ENCODE assay signal across 7 cellular contexts in the genomic region with DNA sequence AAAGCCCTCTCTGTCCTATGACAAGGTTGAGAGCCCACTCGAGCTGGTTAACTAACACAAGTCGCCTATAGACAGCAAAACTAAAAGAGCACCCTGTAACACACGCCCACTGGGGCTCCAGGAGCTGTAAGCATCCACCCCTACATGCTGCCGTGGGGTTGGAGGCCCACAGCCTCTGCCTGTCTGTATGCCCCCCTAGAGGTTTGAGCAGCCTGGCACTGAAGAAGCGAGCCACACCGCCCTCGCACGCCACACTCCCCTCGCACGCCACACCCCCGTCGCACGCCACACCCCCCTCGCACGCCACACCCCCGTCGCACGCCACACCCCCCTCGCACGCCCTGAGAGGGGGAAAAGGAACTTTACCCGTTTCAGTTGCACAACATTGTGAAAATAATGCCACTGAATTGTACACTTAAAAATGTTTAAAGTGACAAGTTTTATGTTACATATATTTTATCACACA. TPM values are rescaled to one million over a fixed set of nuclear protein-coding genes. Genes with fewer than 3 reads are reported as not detected.
DNase-seq lines count a peak whose midpoint lies in the region; ATAC-seq, FAIRE-seq and TF ChIP-seq lines count a peak whose summit lies in the region.

No MANE protein-coding gene starts in this region.

- H3K27me3 Mint-ChIP-seq in glutamatergic neuron (ENCODE audit: unreplicated experiment) (peaks cover 5% of the 10 kb centered on the region), progenitor cell of endocrine pancreas (peaks cover 25% of the 10 kb centered on the region)

- ATAC-seq in upper lobe of left lung (ENCODE audit: low FRiP score in 2 of 2) = peak; percentile 94 to 99

- TF ChIP-seq POLR2A in GM12892 (IDR thresholded peaks at IDR 0.05; ENCODE audit: low read depth, low read length) (no peak), upper lobe of left lung (IDR thresholded peaks at IDR 0.05) (no peak)

- no peaks in the 10 kb centered on the region for H3K36me3 ChIP-seq in HUES64 (ENCODE audit: insufficient read depth, low read length)
- H3K36me3 ChIP-seq in SJCRH30 = no peaks in the 10 kb centered on the region
- H3K36me3 ChIP-seq in upper lobe of left lung = no peaks in the 10 kb centered on the region

- H3K9ac ChIP-seq in HUES64 (ENCODE audit: low read depth, low read length) = no peak overlapping the region

- DNase-seq in GM12892 (ENCODE audit: insufficient read length) (peak; percentile 70), SJCRH30 (peak; percentile 68 to 71), glutamatergic neuron (peak; percentile 46), progenitor cell of endocrine pancreas (ENCODE audit: low spot score, unreplicated experiment) (peak; percentile 26), upper lobe of left lung (peak; percentile 78 to 94)
- DNase-seq in activated naive CD4-positive, alpha-beta T cell (lab: John Stamatoyannopoulos, UW) = peak; percentile 16 to 74 (median 60)

- H3K9me3 ChIP-seq in HUES64 (ENCODE audit: insufficient read depth, low read depth, low read length) (no peaks in the 10 kb centered on the region), SJCRH30 (replicated peaks) (no peaks in the 10 kb centered on the region; the same call in none of the 2 replicates), upper lobe of left lung (no peaks in the 10 kb centered on the region)

- H3K27ac Mint-ChIP-seq in glutamatergic neuron (ENCODE audit: unreplicated experiment) = no peak overlapping the region
- H3K27ac Mint-ChIP-seq in progenitor cell of endocrine pancreas = no peak overlapping the region

- H3K4me1 ChIP-seq in HUES64 (ENCODE audit: insufficient read depth, low read length) = no peaks in the 10 kb centered on the region
- H3K4me1 ChIP-seq in SJCRH30 = no peaks in the 10 kb centered on the region; the same call in 1 of the 2 replicates
- H3K4me1 ChIP-seq in upper lobe of left lung = peaks cover 6 to 15% (median 9%) of the 10 kb centered on the region in 4 donors

- H3K36me3 Mint-ChIP-seq in glutamatergic neuron (ENCODE audit: unreplicated experiment) (no peaks in the 10 kb centered on the region), progenitor cell of endocrine pancreas (ENCODE audit: insufficient read depth) (no peaks in the 10 kb centered on the region)

- no peak overlapping the region for H3K27ac ChIP-seq in HUES64 (ENCODE audit: low read depth, low read length)
- no peak overlapping the region for H3K27ac ChIP-seq in SJCRH30
- H3K27ac ChIP-seq in upper lobe of left lung = no peak overlapping the region

- no peak for TF ChIP-seq EP300 in upper lobe of left lung (IDR thresholded peaks at IDR 0.05)

- WGBS in HUES64 = 3% methylated on average over 10 of the region's 21 CpGs
- 0% methylated on average over 3 to 16 of the region's 21 CpGs for WGBS in upper lobe of left lung, 2 donors

- peaks cover 4% of the 10 kb centered on the region for H3K4me1 Mint-ChIP-seq in glutamatergic neuron (ENCODE audit: low read depth, unreplicated experiment)
- peaks cover 2% of the 10 kb centered on the region for H3K4me1 Mint-ChIP-seq in progenitor cell of endocrine pancreas (ENCODE audit: low read depth)

- peaks cover 25% of the 10 kb centered on the region for H3K27me3 ChIP-seq in HUES64 (ENCODE audit: insufficient read depth, low read length)
- peaks cover 17% of the 10 kb centered on the region for H3K27me3 ChIP-seq in SJCRH30
- H3K27me3 ChIP-seq in upper lobe of left lung = no peaks in the 10 kb centered on the region

- H3K4me3 ChIP-seq in HUES64 (ENCODE audit: low read length) (peak overlapping the region; percentile 56), SJCRH30 (peak overlapping the region; percentile 36), upper lobe of left lung (peak overlapping the region in 3 of 4 donors; percentile 26 to 46 (median 39))

- H3K9me3 Mint-ChIP-seq in glutamatergic neuron (ENCODE audit: unreplicated experiment) = no peaks in the 10 kb centered on the region
- no peaks in the 10 kb centered on the region for H3K9me3 Mint-ChIP-seq in progenitor cell of endocrine pancreas (ENCODE audit: low read depth)

- peak; percentile 94 for FAIRE-seq in GM12892 (lab: Jason Lieb, UNC)

- TF ChIP-seq CTCF in glutamatergic neuron (IDR thresholded peaks at IDR 0.05; ENCODE audit: partially characterized antibody, unreplicated experiment) (no peak), progenitor cell of endocrine pancreas (IDR thresholded peaks at IDR 0.05; ENCODE audit: unreplicated experiment) (no peak), upper lobe of left lung (IDR thresholded peaks at IDR 0.05) (peak in 1 of 6 experiments; percentile 7)

- H3K4me3 Mint-ChIP-seq in glutamatergic neuron (ENCODE audit: unreplicated experiment) (peak overlapping the region; percentile 75), progenitor cell of endocrine pancreas (ENCODE audit: low read depth) (peak overlapping the region; percentile 67)

RNA-seq across cellular contexts. Expression of a gene that starts 13.2 kb away (rescaled TPM):
- polyA plus RNA-seq in GM12892 (2012; ENCODE audit: missing spikeins) = 40.9 TPM
- 7.2 TPM for polyA plus RNA-seq in HUES64 (2013, experiment 1 of 2)
- 13.2 TPM for polyA plus RNA-seq in HUES64 (2013, experiment 2 of 2)
- 8.8 and 9.2 TPM in 2 replicates for total RNA-seq in SJCRH30 (2014; rRNA removed; shearing (Covaris generic))
- total RNA-seq in glutamatergic neuron (ENCODE audit: unreplicated experiment) = 19.4 TPM
- 30.0 and 30.3 TPM in 2 replicates for total RNA-seq in progenitor cell of endocrine pancreas
- 10 to 100 TPM; 27.5 to 53.3 (median 36.5) TPM for total RNA-seq in upper lobe of left lung

RNA-seq across cellular contexts. Expression of a gene that starts 29.7 kb away (rescaled TPM):
- polyA plus RNA-seq in GM12892 (2012; ENCODE audit: missing spikeins) = 48.9 TPM
- 4.8 TPM for polyA plus RNA-seq in HUES64 (2013, experiment 1 of 2)
- 4.6 TPM for polyA plus RNA-seq in HUES64 (2013, experiment 2 of 2)
- total RNA-seq in SJCRH30 (2014; rRNA removed; shearing (Covaris generic)) = 0.18 TPM in 1 of 2 replicates, not detected in the other
- total RNA-seq in glutamatergic neuron (ENCODE audit: unreplicated experiment) (8.8 TPM), progenitor cell of endocrine pancreas (18.1 and 18.8 TPM in 2 replicates), upper lobe of left lung (10 to 100 TPM; 22.6 to 70.8 (median 40.5) TPM)

RNA-seq across cellular contexts. Expression of a gene that starts 37.9 kb away (rescaled TPM):
- polyA plus RNA-seq in GM12892 (2012; ENCODE audit: missing spikeins) = 35.2 TPM
- polyA plus RNA-seq in HUES64 (2013, experiment 1 of 2) = 17.7 TPM
- 20.5 TPM for polyA plus RNA-seq in HUES64 (2013, experiment 2 of 2)
- total RNA-seq in SJCRH30 (2014; rRNA removed; shearing (Covaris generic)) = 31.5 and 34.9 TPM in 2 replicates
- 32.6 TPM for total RNA-seq in glutamatergic neuron (ENCODE audit: unreplicated experiment)
- 49.9 and 53.3 TPM in 2 replicates for total RNA-seq in progenitor cell of endocrine pancreas
- 10 to 100 TPM; 49.2 to 95.0 (median 59.7) TPM for total RNA-seq in upper lobe of left lung

RNA-seq across cellular contexts. Expression of a gene that starts 47.5 kb away (rescaled TPM):
- 32.1 TPM for polyA plus RNA-seq in GM12892 (2012; ENCODE audit: missing spikeins)
- 94.8 TPM for polyA plus RNA-seq in HUES64 (2013, experiment 1 of 2)
- 86.7 TPM for polyA plus RNA-seq in HUES64 (2013, experiment 2 of 2)
- total RNA-seq in SJCRH30 (2014; rRNA removed; shearing (Covaris generic)) = 61.2 and 66.8 TPM in 2 replicates
- total RNA-seq in glutamatergic neuron (ENCODE audit: unreplicated experiment) (191 TPM), progenitor cell of endocrine pancreas (109 and 115 TPM in 2 replicates), upper lobe of left lung (10 to 100 TPM; 38.5 to 84.1 (median 59.9) TPM)

Comparison
In these comparisons a context has a peak if more than half of its experiments do, and no peak if none do; other contexts are left out.
1. DNase-seq: peak in every context shown above with its lines; median percentile 86 in upper lobe of left lung; 70 in GM12892; 70 in SJCRH30; 60 in activated naive CD4-positive, alpha-beta T cell; 46 in glutamatergic neuron; 26 in progenitor cell of endocrine pancreas.